Comparison of ENCODE assay signal across 9 cellular contexts in the genomic region with DNA sequence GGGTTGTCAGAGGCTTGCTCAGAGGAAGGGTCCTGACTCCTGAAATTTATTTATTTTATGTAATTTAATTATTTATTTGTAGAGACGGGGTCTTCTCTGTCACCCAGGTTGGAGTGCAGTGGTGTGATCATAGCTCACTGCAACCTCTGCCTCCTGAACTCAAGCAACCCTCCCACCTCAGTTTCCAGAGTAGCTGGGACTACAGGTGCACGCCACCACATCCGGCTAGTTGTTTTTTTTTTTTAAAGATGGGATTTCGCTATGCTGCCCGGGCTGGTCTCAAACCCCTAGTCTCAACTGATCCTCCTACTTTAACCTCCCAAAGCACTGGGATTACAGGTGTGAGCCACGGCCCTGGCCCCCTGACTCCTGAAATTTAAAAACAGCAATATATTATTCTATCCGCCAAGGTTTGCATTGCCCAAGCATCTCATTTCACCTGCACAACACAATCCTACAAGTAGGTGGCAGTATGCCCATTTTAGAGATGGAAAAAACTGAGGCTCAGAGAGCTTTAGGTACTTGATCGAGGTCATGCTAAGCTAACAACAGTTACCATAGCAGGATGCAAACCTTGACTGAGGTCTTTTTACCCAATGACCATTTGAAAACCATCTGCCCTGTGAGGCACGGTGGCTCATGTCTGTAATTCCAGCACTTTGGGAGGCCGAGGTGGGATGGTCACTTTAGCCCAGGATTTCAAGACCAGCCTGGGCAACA. TPM values are rescaled to one million over a fixed set of nuclear protein-coding genes. Genes with fewer than 3 reads are reported as not detected.
DNase-seq lines count a peak whose midpoint lies in the region; TF ChIP-seq lines count a peak whose summit lies in the region.
"Had no signal": no experiment of that assay in that cellular context is flagged by ENCODE, and none has a peak within 500 bp of the region (broad histone marks: within the 10 kb centered on the region; RNA-seq: fewer than 3 reads in every experiment).

No MANE protein-coding gene starts in this region.

- H3K14ac ChIP-seq in neuronal stem cell (ENCODE audit: low read length): no peak overlapping the region

- no peak overlapping the region for H2BK120ac ChIP-seq in neuronal stem cell (ENCODE audit: low read depth, low read length)

- H3K27ac ChIP-seq in WERI-Rb-1 (no peak overlapping the region), neuronal stem cell (replicated peaks; ENCODE audit: low read length) (no peak overlapping the region)

- no peaks in the 10 kb centered on the region for H3K9me3 ChIP-seq in WERI-Rb-1 (ENCODE audit: severe bottlenecking)
- no peaks in the 10 kb centered on the region for H3K9me3 ChIP-seq in neuronal stem cell (replicated peaks in 1 of 2; ENCODE audit: control insufficient read depth in 2 of 2, insufficient read depth in 1 of 2, low read depth in 1 of 2, low read length in 2 of 2)

- no peak overlapping the region for H2AK5ac ChIP-seq in neuronal stem cell (ENCODE audit: low read depth, low read length)

- peaks cover 14% of the 10 kb centered on the region for H3K27me3 Mint-ChIP-seq in glutamatergic neuron (ENCODE audit: unreplicated experiment)

- H3K27me3 ChIP-seq in WERI-Rb-1 (ENCODE audit: insufficient read depth, low read depth, severe bottlenecking) (peaks cover 13% of the 10 kb centered on the region), neuronal stem cell (ENCODE audit: control insufficient read depth in 3 of 3, insufficient read depth in 3 of 3, low read depth in 1 of 3, low read length in 3 of 3) (no peaks in the 10 kb centered on the region)

- H3K36me3 ChIP-seq in WERI-Rb-1 (no peaks in the 10 kb centered on the region), neuronal stem cell (replicated peaks in 1 of 2; ENCODE audit: control insufficient read depth in 2 of 2, insufficient read depth in 2 of 2, low read length in 2 of 2) (no peaks in the 10 kb centered on the region)

- H4K8ac ChIP-seq in neuronal stem cell (ENCODE audit: low read depth, low read length): no peak overlapping the region

- no peaks in the 10 kb centered on the region for H3K36me3 Mint-ChIP-seq in glutamatergic neuron (ENCODE audit: unreplicated experiment)

- H3K27ac Mint-ChIP-seq in glutamatergic neuron (ENCODE audit: unreplicated experiment): no peak overlapping the region
- H3K27ac Mint-ChIP-seq: nephron had no signal

- no peak for TF ChIP-seq EP300 in Ishikawa (IDR thresholded peaks at IDR 0.05; ENCODE audit: borderline replicate concordance)

- H3K4me1 Mint-ChIP-seq in glutamatergic neuron (ENCODE audit: low read depth, unreplicated experiment): no peaks in the 10 kb centered on the region

- H3K9ac ChIP-seq in neuronal stem cell (ENCODE audit: low read depth, low read length, poor library complexity): no peak overlapping the region

- no peak overlapping the region for H2BK12ac ChIP-seq in neuronal stem cell (ENCODE audit: low read length)

- DNase-seq in Daoy (ENCODE audit: low read depth) (peak; percentile 75), WERI-Rb-1 (no peak), glutamatergic neuron (no peak), NK-92 (lab: John Stamatoyannopoulos, UW; ENCODE audit: unreplicated experiment) (no peak), neuronal stem cell (ENCODE audit: low spot score) (no peak), NOMO-1 treated with DMSO at 0.1 percent for 48 hours (lab: John Stamatoyannopoulos, UW; ENCODE audit: unreplicated experiment) (no peak), DMS153 treated with DMSO at 0.1 percent for 48 hours (lab: John Stamatoyannopoulos, UW; ENCODE audit: unreplicated experiment) (no peak)

- H3K4me3 Mint-ChIP-seq in glutamatergic neuron (ENCODE audit: unreplicated experiment): no peak overlapping the region
- H3K4me3 Mint-ChIP-seq: nephron had no signal

- peaks cover 0 to 3% of the 10 kb centered on the region in 2 donors for H3K4me1 ChIP-seq in neuronal stem cell (ENCODE audit: control insufficient read depth in 2 of 2, insufficient read depth in 1 of 2, low read depth in 1 of 2, low read length in 2 of 2)

- H3K23ac ChIP-seq in neuronal stem cell (ENCODE audit: low read depth, low read length, poor library complexity): no peak overlapping the region

- H3K18ac ChIP-seq in neuronal stem cell (ENCODE audit: low read length): no peak overlapping the region

- TF ChIP-seq CTCF in WERI-Rb-1 (IDR thresholded peaks at IDR 0.05; ENCODE audit: low read depth, low read length) (0 out of 2 replicates have a peak, but pooled peaks have one; percentile 19), glutamatergic neuron (IDR thresholded peaks at IDR 0.05; ENCODE audit: partially characterized antibody, unreplicated experiment) (peak; percentile 40)

- H2AFZ ChIP-seq in neuronal stem cell (ENCODE audit: low read length): no peak overlapping the region

- peak; percentile 51 for TF ChIP-seq RAD21 in Ishikawa (IDR thresholded peaks at IDR 0.05; ENCODE audit: low read depth)

- WGBS in neuronal stem cell (ENCODE audit: extremely low coverage in 2 of 2, insufficient read length in 2 of 2, insufficient replicate concordance in 1 of 2), 2 donors: no CpG with 5 or more reads among the region's 10 CpGs

- H3K9me3 Mint-ChIP-seq in glutamatergic neuron (ENCODE audit: unreplicated experiment): peaks cover 13% of the 10 kb centered on the region
- H3K9me3 Mint-ChIP-seq: nephron had no signal

- no peak overlapping the region for H3K4me2 ChIP-seq in neuronal stem cell (ENCODE audit: insufficient read depth, low read length, poor library complexity, severe bottlenecking)

- H3K79me1 ChIP-seq in neuronal stem cell (ENCODE audit: low read depth, low read length): no peaks in the 10 kb centered on the region

- H2BK5ac ChIP-seq in neuronal stem cell (ENCODE audit: low read length): no peak overlapping the region

- H3K4me3 ChIP-seq in WERI-Rb-1 (ENCODE audit: low read depth, low read length) (no peak overlapping the region), neuronal stem cell (ENCODE audit: low read length in 2 of 2) (no peak overlapping the region)

- H2BK15ac ChIP-seq in neuronal stem cell (ENCODE audit: low read length): no peak overlapping the region

- no peak overlapping the region for H3K4ac ChIP-seq in neuronal stem cell (ENCODE audit: low read length)

- no peak overlapping the region for H4K91ac ChIP-seq in neuronal stem cell (ENCODE audit: low read depth, low read length, poor library complexity)

TF ChIP-seq in Ishikawa, 13 proteins besides CTCF, POLR2A, EP300 and RAD21:
- TF ChIP-seq TEAD4 (IDR thresholded peaks at IDR 0.05) (0 out of 2 replicates have a peak, but pooled peaks have one; percentile 7), CREB1 (IDR thresholded peaks at IDR 0.05; ENCODE audit: low read depth) (no peak)

RNA-seq across cellular contexts. Expression of gene ARHGEF18, which starts 18.1 kb away (rescaled TPM):
- total RNA-seq in Daoy (2014; rRNA removed; shearing (Covaris generic)): 38.8 and 53.5 TPM in 2 replicates
- total RNA-seq in glutamatergic neuron (ENCODE audit: unreplicated experiment): 44.1 TPM
- 15.2 TPM for polyA plus RNA-seq in neuronal stem cell (2013, experiment 1 of 2)
- 16.1 TPM for polyA plus RNA-seq in neuronal stem cell (2013, experiment 2 of 2)
